ENCODE assay signal across 1 cellular context in genomic region chr12:94948232-94948810, GRCh38.
A peak's percentile ranks its signal among the peaks of the same experiment; 100 is the strongest.
TF ChIP-seq lines count a peak whose summit lies in the region.

No MANE protein-coding gene starts in this region.

TF ChIP-seq in HepG2, 621 proteins besides CTCF, POLR2A, EP300 and RAD21:
- no peak for TF ChIP-seq AKNA (CRISPR knock-in tag; IDR thresholded peaks at IDR 0.05; ENCODE audit: borderline replicate concordance)
- TF ChIP-seq ZNF337 (CRISPR knock-in tag; IDR thresholded peaks at IDR 0.05; ENCODE audit: borderline replicate concordance, low read depth), result no peak
- no peak for TF ChIP-seq ZFAT (CRISPR knock-in tag; conservative IDR thresholded peaks at IDR 0.05)
- no peak for TF ChIP-seq AGO2 (optimal IDR thresholded peaks at IDR 0.05; ENCODE audit: low read depth, low read length)
- TF ChIP-seq ZNF274 (CRISPR knock-in tag; IDR thresholded peaks at IDR 0.05), result 0 out of 2 replicates have a peak, but pooled peaks have one; percentile 42
- TF ChIP-seq CEBPG (CRISPR knock-in tag; IDR thresholded peaks at IDR 0.05), result 0 out of 2 replicates have a peak, but pooled peaks have one; percentile 24
- TF ChIP-seq ZNF781 (CRISPR knock-in tag; IDR thresholded peaks at IDR 0.05; ENCODE audit: borderline replicate concordance, not compliant biosample characterization), result no peak
- no peak for TF ChIP-seq FOXP1 (IDR thresholded peaks at IDR 0.05)
- peak; percentile 36; the same call in 1 of the 2 replicates for TF ChIP-seq FOXP1 (CRISPR knock-in tag; IDR thresholded peaks at IDR 0.05)
- TF ChIP-seq ZNF740 (CRISPR knock-in tag; IDR thresholded peaks at IDR 0.05), result no peak
- 0 out of 2 replicates have a peak, but pooled peaks have one; percentile 12 for TF ChIP-seq SALL1 (CRISPR knock-in tag; IDR thresholded peaks at IDR 0.05)
- TF ChIP-seq FOXM1 (CRISPR knock-in tag; IDR thresholded peaks at IDR 0.05), result no peak
- no peak for TF ChIP-seq ERF (CRISPR knock-in tag; IDR thresholded peaks at IDR 0.05)
- peak; percentile 15; the same call in 1 of the 2 replicates for TF ChIP-seq ZNF292 (CRISPR knock-in tag; IDR thresholded peaks at IDR 0.05; ENCODE audit: borderline replicate concordance, low read depth)
- no peak for TF ChIP-seq SAFB2 (CRISPR knock-in tag; IDR thresholded peaks at IDR 0.05; ENCODE audit: borderline replicate concordance, low read depth)
- TF ChIP-seq ZNF547 (CRISPR knock-in tag; IDR thresholded peaks at IDR 0.05), result 0 out of 2 replicates have a peak, but pooled peaks have one; percentile 37
